Comparison of ENCODE assay signal across 8 cellular contexts in the genomic region with DNA sequence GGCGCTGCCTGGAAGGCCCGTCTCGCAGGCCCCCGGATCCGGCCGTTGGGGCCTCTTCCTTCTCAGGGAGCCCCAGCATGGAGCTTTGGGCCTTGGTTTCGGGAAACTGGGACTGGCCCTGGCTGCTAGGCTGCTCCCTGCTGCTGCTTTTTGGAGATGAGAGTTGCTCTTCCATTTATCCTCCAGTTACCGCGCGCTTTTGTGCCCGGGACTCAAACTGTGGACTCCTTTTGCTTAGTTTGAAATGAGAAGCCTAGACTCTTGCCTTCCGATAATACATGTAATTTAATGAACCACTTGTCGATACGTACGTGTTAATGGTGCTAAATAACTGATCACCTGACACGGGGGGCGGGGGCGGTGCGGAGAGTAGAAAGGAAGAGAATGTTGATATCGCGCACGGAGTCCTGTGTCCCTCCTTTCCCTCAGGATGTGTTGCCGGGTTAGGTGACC. TPM values are rescaled to one million over a fixed set of nuclear protein-coding genes. Genes with fewer than 3 reads are reported as not detected.
A peak's percentile ranks its signal among the peaks of the same experiment; 100 is the strongest.
DNase-seq lines count a peak whose midpoint lies in the region; ATAC-seq and TF ChIP-seq lines count a peak whose summit lies in the region.

No MANE protein-coding gene starts in this region.

- H3K9me3 ChIP-seq in adipocyte (ENCODE audit: control insufficient read depth, low read length) (no peaks in the 10 kb centered on the region), right cardiac atrium (ENCODE audit: control insufficient read depth, low read length) (no peaks in the 10 kb centered on the region)

- WGBS in right cardiac atrium, result under 1% methylated on average over 23 of the region's 23 CpGs

- H3K9ac ChIP-seq in adipocyte (ENCODE audit: low read length), result peak overlapping the region; percentile 94

- no peaks in the 10 kb centered on the region for H3K36me3 ChIP-seq in adipocyte (ENCODE audit: control insufficient read depth, insufficient read depth, low read length, severe bottlenecking)

- H3K27me3 ChIP-seq in adipocyte (replicated peaks; ENCODE audit: control insufficient read depth, insufficient read depth, low read length), result no peaks in the 10 kb centered on the region
- no peaks in the 10 kb centered on the region for H3K27me3 ChIP-seq in right cardiac atrium (ENCODE audit: control insufficient read depth, insufficient read depth)

- H3K27ac ChIP-seq in C4-2B (peak overlapping the region; percentile 89), right cardiac atrium (ENCODE audit: low read length) (peak overlapping the region; percentile 62)

- ATAC-seq in GM21447 (IDR thresholded peaks at IDR 0.05; ENCODE audit: unreplicated experiment), result peak; percentile 24
- ATAC-seq in right cardiac atrium, result peak in 1 of 2 donors; percentile 24

- intact Hi-C loops in right cardiac atrium (cut with DNase I), result loop anchor here in 1 of 4 donors (10.0 kb wide), 1 partner anchor 62 kb away; the partner anchor contains the start of genes LOC128125822 and PTP4A1

- no peak for TF ChIP-seq CTCF in C4-2B (conservative IDR thresholded peaks at IDR 0.05)

- DNase-seq in Jurkat, Clone E6-1 (ENCODE audit: low read depth, low spot score), result no peak
- DNase-seq in SK-MEL-5 (ENCODE audit: low read depth, low spot score) (peak; percentile 48), adipocyte (ENCODE audit: low read depth) (peak; percentile 59), right cardiac atrium (peak; percentile 42 to 82 (median 72)), putamen (ENCODE audit: low spot score) (peak; percentile 73), NCI-H446 treated with DMSO at 0.1 percent for 48 hours (lab: John Stamatoyannopoulos, UW) (no peak)

- H3K4me1 ChIP-seq in adipocyte (ENCODE audit: control insufficient read depth, insufficient read depth, low read length) (peaks cover 50% of the 10 kb centered on the region), right cardiac atrium (ENCODE audit: control insufficient read depth, insufficient read depth, low read length) (no peaks in the 10 kb centered on the region)

- in situ Hi-C loops in SK-MEL-5 (cut with HindIII; ENCODE audit: low pct_unique_long_range_greater_than_20kb, low sequenced_read_pairs), result no loop called here

- peak overlapping the region; percentile 83 for H3K4me3 ChIP-seq in Jurkat, Clone E6-1 (ENCODE audit: low read length)
- H3K4me3 ChIP-seq in adipocyte (ENCODE audit: low read length) (peak overlapping the region; percentile 96), right cardiac atrium (ENCODE audit: low read length) (peak overlapping the region; percentile 64)

RNA-seq across cellular contexts. Expression of gene PHF3, which starts 0.9 kb away (rescaled TPM):
- polyA plus RNA-seq in Jurkat, Clone E6-1 (2012; ENCODE audit: insufficient read depth, insufficient read length), result 20.5 TPM
- total RNA-seq in SK-MEL-5 (2014; rRNA removed; shearing (Covaris generic)), result 43.9 and 48.1 TPM in 2 replicates
- 11.6 and 14.8 TPM in 2 replicates for polyA plus RNA-seq in SK-MEL-5 (2015; cell fraction: cytosol; rRNA removed)
- 13.9 and 15.4 TPM in 2 replicates for polyA plus RNA-seq in SK-MEL-5 (2015; cell fraction: nucleus; rRNA removed)
- total RNA-seq in right cardiac atrium, result 10 to 100 TPM; 31.6 to 42.3 (median 39.7) TPM
- 8.8 TPM for polyA plus RNA-seq in right cardiac atrium

Comparison
In these comparisons a context has a peak if more than half of its experiments do, and no peak if none do; other contexts are left out.
1. DNase-seq: peak in SK-MEL-5 (single experiment), adipocyte (single experiment), right cardiac atrium (3 of 3) and putamen (single experiment); none in Jurkat, Clone E6-1 (single experiment) and NCI-H446 treated with DMSO at 0.1 percent for 48 hours (single experiment).
2. Peak in every context shown above with its lines, with median percentiles within 50 percentile points of each other: H3K4me3 ChIP-seq.